1 cellular context compared by ENCODE assay signal in the genomic region with DNA sequence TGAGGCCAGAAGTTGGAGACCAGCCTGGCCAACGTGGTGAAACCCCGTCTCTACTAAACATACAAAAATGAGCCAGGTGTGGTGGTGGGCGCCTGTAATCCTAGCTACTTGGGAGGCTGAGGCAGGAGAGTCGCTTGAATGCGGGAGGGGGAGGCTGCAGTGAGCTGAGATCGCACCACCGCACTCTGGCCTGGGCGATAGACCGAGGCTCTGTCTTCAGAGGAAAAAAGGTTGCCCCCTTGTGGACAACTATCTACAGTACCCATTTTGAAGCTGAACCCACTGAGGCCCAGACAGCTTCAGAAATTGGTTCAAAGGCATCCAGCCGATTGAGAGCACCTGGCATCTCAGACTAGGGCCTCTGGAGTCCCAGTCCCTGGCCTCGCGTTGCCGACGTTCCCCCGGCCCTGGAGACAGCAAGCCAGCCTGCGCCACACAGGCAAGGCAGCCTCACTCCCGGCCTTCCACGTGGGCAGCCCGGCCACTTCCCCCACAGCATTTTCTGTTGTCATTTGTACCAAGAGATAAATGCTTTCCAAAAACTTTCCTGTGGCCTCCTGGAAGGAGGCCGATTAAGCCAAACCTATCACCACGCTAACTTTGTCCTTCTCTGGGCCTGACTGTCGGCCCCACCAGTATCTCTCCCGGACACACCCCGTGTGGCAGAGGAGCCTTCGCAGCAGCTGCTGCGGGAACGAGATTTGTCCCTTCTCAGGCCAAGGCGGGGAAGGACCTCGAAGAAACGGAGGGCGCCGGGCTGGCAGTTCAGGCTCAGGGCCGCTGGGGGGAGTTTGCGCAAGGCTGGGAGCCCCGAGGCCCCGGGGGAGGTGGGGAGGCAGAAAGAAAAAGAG.
TF ChIP-seq lines count a peak whose summit lies in the region.

No MANE protein-coding gene starts in this region.

TF ChIP-seq in GM12878, 131 proteins besides CTCF, POLR2A, EP300 and RAD21 (continued from another document):
- TF ChIP-seq, protein P1, sequence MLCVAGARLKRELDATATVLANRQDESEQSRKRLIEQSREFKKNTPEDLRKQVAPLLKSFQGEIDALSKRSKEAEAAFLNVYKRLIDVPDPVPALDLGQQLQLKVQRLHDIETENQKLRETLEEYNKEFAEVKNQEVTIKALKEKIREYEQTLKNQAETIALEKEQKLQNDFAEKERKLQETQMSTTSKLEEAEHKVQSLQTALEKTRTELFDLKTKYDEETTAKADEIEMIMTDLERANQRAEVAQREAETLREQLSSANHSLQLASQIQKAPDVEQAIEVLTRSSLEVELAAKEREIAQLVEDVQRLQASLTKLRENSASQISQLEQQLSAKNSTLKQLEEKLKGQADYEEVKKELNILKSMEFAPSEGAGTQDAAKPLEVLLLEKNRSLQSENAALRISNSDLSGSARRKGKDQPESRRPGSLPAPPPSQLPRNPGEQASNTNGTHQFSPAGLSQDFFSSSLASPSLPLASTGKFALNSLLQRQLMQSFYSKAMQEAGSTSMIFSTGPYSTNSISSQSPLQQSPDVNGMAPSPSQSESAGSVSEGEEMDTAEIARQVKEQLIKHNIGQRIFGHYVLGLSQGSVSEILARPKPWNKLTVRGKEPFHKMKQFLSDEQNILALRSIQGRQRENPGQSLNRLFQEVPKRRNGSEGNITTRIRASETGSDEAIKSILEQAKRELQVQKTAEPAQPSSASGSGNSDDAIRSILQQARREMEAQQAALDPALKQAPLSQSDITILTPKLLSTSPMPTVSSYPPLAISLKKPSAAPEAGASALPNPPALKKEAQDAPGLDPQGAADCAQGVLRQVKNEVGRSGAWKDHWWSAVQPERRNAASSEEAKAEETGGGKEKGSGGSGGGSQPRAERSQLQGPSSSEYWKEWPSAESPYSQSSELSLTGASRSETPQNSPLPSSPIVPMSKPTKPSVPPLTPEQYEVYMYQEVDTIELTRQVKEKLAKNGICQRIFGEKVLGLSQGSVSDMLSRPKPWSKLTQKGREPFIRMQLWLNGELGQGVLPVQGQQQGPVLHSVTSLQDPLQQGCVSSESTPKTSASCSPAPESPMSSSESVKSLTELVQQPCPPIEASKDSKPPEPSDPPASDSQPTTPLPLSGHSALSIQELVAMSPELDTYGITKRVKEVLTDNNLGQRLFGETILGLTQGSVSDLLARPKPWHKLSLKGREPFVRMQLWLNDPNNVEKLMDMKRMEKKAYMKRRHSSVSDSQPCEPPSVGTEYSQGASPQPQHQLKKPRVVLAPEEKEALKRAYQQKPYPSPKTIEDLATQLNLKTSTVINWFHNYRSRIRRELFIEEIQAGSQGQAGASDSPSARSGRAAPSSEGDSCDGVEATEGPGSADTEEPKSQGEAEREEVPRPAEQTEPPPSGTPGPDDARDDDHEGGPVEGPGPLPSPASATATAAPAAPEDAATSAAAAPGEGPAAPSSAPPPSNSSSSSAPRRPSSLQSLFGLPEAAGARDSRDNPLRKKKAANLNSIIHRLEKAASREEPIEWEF (IDR thresholded peaks at IDR 0.05; ENCODE audit: insufficient replicate concordance, low read depth, low read length): no peak
- TF ChIP-seq TBL1XR1 (IDR thresholded peaks at IDR 0.05; ENCODE audit: low read depth, low read length): no peak
- TF ChIP-seq NRF1 (conservative IDR thresholded peaks at IDR 0.05; ENCODE audit: low read depth, low read length): no peak
- TF ChIP-seq, protein P2, sequence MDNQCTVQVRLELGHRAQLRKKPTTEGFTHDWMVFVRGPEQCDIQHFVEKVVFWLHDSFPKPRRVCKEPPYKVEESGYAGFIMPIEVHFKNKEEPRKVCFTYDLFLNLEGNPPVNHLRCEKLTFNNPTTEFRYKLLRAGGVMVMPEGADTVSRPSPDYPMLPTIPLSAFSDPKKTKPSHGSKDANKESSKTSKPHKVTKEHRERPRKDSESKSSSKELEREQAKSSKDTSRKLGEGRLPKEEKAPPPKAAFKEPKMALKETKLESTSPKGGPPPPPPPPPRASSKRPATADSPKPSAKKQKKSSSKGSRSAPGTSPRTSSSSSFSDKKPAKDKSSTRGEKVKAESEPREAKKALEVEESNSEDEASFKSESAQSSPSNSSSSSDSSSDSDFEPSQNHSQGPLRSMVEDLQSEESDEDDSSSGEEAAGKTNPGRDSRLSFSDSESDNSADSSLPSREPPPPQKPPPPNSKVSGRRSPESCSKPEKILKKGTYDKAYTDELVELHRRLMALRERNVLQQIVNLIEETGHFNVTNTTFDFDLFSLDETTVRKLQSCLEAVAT (IDR thresholded peaks at IDR 0.05): 0 out of 2 replicates have a peak, but pooled peaks have one; percentile 43
- TF ChIP-seq SMC3 (IDR thresholded peaks at IDR 0.05; ENCODE audit: borderline replicate concordance, low read length): peak; percentile 37; the same call in 1 of the 2 replicates
- TF ChIP-seq, protein P3, sequence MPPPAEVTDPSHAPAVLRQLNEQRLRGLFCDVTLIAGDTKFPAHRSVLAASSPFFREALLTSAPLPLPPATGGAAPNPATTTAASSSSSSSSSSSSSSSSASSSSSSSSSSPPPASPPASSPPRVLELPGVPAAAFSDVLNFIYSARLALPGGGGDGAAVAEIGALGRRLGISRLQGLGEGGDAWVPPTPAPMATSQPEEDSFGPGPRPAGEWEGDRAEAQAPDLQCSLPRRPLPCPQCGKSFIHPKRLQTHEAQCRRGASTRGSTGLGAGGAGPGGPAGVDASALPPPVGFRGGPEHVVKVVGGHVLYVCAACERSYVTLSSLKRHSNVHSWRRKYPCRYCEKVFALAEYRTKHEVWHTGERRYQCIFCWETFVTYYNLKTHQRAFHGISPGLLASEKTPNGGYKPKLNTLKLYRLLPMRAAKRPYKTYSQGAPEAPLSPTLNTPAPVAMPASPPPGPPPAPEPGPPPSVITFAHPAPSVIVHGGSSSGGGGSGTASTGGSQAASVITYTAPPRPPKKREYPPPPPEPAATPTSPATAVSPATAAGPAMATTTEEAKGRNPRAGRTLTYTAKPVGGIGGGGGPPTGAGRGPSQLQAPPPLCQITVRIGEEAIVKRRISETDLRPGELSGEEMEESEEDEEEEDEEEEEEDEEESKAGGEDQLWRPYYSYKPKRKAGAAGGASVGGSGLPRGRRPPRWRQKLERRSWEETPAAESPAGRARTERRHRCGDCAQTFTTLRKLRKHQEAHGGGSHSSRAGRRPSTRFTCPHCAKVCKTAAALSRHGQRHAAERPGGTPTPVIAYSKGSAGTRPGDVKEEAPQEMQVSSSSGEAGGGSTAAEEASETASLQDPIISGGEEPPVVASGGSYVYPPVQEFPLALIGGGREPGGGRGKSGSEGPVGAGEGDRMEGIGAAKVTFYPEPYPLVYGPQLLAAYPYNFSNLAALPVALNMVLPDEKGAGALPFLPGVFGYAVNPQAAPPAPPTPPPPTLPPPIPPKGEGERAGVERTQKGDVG (CRISPR knock-in tag; IDR thresholded peaks at IDR 0.05): no peak
- 0 out of 2 replicates have a peak, but pooled peaks have one; percentile 36 for TF ChIP-seq SMARCA5 (IDR thresholded peaks at IDR 0.05)
